1 cellular context compared by ENCODE assay signal in the genomic region with DNA sequence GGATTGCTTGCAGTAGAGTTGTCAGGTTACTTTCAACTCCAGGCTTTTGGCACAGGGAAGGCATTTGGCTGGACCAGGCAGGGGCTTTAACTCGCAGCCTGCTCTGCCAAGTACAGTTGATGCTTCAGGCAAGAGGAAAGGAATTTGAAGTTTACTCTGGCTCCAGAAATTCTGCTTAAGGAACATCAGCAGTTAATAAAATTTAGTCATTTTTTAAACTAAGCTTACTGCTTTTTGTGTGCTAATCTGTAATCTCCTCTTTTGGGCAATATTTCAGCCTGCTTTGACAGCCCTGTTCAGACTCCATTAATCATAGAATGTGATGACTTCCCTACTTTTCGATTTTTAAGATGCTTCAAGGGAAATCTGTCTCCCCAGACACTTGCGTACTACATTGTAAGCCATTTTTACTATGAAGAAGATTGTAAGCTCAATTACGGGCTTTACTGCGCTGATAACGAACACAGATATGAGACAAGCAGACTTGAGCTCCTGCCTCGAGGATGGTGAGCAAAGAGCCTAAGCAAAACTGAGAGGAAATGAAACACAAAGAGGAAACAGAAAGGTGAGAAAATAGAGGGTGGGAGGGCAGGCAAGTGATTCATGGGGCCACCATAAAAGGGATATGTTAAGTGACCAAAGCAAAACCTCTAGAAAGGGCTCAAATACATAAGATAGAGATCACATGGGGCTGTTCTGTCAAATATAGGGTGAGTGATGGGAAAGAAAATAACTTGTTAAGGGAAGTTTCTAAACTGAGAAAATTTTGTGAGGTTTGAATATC.
A peak's percentile ranks its signal among the peaks of the same experiment; 100 is the strongest.
TF ChIP-seq lines count a peak whose summit lies in the region.

No MANE protein-coding gene starts in this region.

TF ChIP-seq in K562, 482 proteins besides CTCF, POLR2A, EP300 and RAD21 (continued from another document):
- no peak for TF ChIP-seq PBX2 (CRISPR knock-in tag; IDR thresholded peaks at IDR 0.05; ENCODE audit: low read depth)
- peak; percentile 92 for TF ChIP-seq PBX2 (tag; conservative IDR thresholded peaks at IDR 0.05; ENCODE audit: low read depth)
